ENCODE assay signal across 2 cellular contexts in genomic region chrX:37646254-37646653, GRCh38.
TF ChIP-seq lines count a peak whose summit lies in the region.

No MANE protein-coding gene starts in this region.

TF ChIP-seq in SK-N-SH, 30 proteins besides CTCF, POLR2A, EP300 and RAD21 (continued from another document):
- TF ChIP-seq, protein P1, sequence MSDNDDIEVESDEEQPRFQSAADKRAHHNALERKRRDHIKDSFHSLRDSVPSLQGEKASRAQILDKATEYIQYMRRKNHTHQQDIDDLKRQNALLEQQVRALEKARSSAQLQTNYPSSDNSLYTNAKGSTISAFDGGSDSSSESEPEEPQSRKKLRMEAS (IDR thresholded peaks at IDR 0.05; ENCODE audit: low read depth): no peak
- no peak for TF ChIP-seq USF1 (IDR thresholded peaks at IDR 0.05; ENCODE audit: borderline replicate concordance, low read depth)
- TF ChIP-seq NFIC (IDR thresholded peaks at IDR 0.05; ENCODE audit: borderline replicate concordance): no peak
- TF ChIP-seq TAF1 (IDR thresholded peaks at IDR 0.05; ENCODE audit: borderline replicate concordance, low read depth, low read length): no peak
- no peak for TF ChIP-seq FOXM1 (IDR thresholded peaks at IDR 0.05; ENCODE audit: low read depth)
- no peak for TF ChIP-seq GABPA (IDR thresholded peaks at IDR 0.05; ENCODE audit: low read depth)
- TF ChIP-seq, protein P2, sequence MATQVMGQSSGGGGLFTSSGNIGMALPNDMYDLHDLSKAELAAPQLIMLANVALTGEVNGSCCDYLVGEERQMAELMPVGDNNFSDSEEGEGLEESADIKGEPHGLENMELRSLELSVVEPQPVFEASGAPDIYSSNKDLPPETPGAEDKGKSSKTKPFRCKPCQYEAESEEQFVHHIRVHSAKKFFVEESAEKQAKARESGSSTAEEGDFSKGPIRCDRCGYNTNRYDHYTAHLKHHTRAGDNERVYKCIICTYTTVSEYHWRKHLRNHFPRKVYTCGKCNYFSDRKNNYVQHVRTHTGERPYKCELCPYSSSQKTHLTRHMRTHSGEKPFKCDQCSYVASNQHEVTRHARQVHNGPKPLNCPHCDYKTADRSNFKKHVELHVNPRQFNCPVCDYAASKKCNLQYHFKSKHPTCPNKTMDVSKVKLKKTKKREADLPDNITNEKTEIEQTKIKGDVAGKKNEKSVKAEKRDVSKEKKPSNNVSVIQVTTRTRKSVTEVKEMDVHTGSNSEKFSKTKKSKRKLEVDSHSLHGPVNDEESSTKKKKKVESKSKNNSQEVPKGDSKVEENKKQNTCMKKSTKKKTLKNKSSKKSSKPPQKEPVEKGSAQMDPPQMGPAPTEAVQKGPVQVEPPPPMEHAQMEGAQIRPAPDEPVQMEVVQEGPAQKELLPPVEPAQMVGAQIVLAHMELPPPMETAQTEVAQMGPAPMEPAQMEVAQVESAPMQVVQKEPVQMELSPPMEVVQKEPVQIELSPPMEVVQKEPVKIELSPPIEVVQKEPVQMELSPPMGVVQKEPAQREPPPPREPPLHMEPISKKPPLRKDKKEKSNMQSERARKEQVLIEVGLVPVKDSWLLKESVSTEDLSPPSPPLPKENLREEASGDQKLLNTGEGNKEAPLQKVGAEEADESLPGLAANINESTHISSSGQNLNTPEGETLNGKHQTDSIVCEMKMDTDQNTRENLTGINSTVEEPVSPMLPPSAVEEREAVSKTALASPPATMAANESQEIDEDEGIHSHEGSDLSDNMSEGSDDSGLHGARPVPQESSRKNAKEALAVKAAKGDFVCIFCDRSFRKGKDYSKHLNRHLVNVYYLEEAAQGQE (IDR thresholded peaks at IDR 0.05; ENCODE audit: low read depth, low read length): no peak

TF ChIP-seq in SK-N-SH treated with all-trans-retinoic acid at 6 μM for 48 hours, 23 proteins besides CTCF, POLR2A, EP300 and RAD21 (continued from another document):
- TF ChIP-seq, protein P3, sequence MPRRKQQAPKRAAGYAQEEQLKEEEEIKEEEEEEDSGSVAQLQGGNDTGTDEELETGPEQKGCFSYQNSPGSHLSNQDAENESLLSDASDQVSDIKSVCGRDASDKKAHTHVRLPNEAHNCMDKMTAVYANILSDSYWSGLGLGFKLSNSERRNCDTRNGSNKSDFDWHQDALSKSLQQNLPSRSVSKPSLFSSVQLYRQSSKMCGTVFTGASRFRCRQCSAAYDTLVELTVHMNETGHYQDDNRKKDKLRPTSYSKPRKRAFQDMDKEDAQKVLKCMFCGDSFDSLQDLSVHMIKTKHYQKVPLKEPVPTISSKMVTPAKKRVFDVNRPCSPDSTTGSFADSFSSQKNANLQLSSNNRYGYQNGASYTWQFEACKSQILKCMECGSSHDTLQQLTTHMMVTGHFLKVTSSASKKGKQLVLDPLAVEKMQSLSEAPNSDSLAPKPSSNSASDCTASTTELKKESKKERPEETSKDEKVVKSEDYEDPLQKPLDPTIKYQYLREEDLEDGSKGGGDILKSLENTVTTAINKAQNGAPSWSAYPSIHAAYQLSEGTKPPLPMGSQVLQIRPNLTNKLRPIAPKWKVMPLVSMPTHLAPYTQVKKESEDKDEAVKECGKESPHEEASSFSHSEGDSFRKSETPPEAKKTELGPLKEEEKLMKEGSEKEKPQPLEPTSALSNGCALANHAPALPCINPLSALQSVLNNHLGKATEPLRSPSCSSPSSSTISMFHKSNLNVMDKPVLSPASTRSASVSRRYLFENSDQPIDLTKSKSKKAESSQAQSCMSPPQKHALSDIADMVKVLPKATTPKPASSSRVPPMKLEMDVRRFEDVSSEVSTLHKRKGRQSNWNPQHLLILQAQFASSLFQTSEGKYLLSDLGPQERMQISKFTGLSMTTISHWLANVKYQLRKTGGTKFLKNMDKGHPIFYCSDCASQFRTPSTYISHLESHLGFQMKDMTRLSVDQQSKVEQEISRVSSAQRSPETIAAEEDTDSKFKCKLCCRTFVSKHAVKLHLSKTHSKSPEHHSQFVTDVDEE (CRISPR knock-in tag; IDR thresholded peaks at IDR 0.05): no peak
